In the genomic region with DNA sequence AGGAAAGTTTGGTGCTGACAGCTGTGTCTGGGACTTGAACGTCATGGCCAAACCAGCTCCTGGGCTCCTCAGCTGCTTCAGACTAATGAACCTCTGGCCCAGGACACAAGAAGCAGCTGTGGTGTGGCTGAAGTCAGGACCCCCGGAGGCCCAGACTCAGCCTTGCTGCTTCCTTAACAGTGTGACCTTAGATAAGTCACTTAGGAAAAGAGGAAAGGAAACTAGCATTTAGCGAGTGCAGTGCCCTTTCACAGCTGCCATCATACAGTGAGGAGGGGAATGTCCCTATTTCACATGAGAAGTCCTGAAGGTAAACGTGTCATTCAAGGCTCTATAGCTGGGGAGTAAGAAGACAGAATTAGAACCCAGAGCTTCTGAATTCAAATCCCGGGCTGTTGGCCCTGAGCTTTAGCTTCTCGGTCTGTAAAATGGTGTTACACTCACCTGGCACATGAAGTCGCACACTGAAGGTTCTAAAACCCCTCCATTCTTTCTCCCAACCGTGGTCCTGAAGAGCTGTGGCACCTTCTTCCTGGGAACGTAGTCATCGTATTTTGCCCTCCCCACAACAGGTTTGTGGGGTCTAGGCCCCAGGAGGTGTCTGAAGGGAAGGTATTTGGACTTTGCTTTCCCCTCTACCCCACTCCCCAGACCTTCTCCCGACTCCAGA, we compare ENCODE assay signal across 9 cellular contexts. TPM values are rescaled to one million over a fixed set of nuclear protein-coding genes. Genes with fewer than 3 reads are reported as not detected.
DNase-seq lines count a peak whose midpoint lies in the region; ATAC-seq and TF ChIP-seq lines count a peak whose summit lies in the region.
"Had no signal": no experiment of that assay in that cellular context is flagged by ENCODE, and none has a peak within 500 bp of the region (broad histone marks: within the 10 kb centered on the region; RNA-seq: fewer than 3 reads in every experiment).

No MANE protein-coding gene starts in this region.

- H3K36me3 Mint-ChIP-seq in activated naive CD4-positive, alpha-beta T cell treated with anti-CD3 and anti-CD28 coated beads for 36 hours (ENCODE audit: low read depth) = no peaks in the 10 kb centered on the region
- H3K36me3 Mint-ChIP-seq in activated naive CD4-positive, alpha-beta T cell treated with anti-CD3 and anti-CD28 coated beads, Interleukin-2, amount 10 ng/mL, durations not matched to agents 7 days and 5 days = no peaks in the 10 kb centered on the region
- H3K36me3 Mint-ChIP-seq in activated T-helper 17 cell treated with anti-CD3 and anti-CD28 coated beads, Interleukin-2, amount 50 U/mL, for 72 hours (ENCODE audit: low read depth) = no peaks in the 10 kb centered on the region
- H3K36me3 Mint-ChIP-seq in type B pancreatic cell = no peaks in the 10 kb centered on the region

- DNase-seq in activated naive CD4-positive, alpha-beta T cell treated with anti-CD3 and anti-CD28 coated beads for 36 hours = peak; percentile 34
- no peak for DNase-seq in activated naive CD4-positive, alpha-beta T cell treated with anti-CD3 and anti-CD28 coated beads, Interleukin-2, amount 10 ng/mL, durations not matched to agents 7 days and 5 days
- no peak for DNase-seq in mucosa of descending colon
- no peak for DNase-seq in type B pancreatic cell (ENCODE audit: extremely low spot score, unreplicated experiment)
- DNase-seq in hippocampal formation (lab: John Stamatoyannopoulos, UW) = no peak
- no peak for DNase-seq in activated CD4-positive, CD25-positive, alpha-beta regulatory T cell (lab: John Stamatoyannopoulos, UW)
- DNase-seq: AML-193 had no signal

- intact Hi-C loops in activated naive CD4-positive, alpha-beta T cell treated with anti-CD3 and anti-CD28 coated beads for 36 hours (cut with micrococcal nuclease) = loop anchor here (1.0 to 10.0 kb wide), 2 partner anchors 15 to 55 kb away; a partner anchor contains a TSS
- intact Hi-C loops in mucosa of descending colon (cut with DNase I, micrococcal nuclease) = no loop called here

- no peak overlapping the region for H3K4me3 Mint-ChIP-seq in activated naive CD4-positive, alpha-beta T cell treated with anti-CD3 and anti-CD28 coated beads for 36 hours
- no peak overlapping the region for H3K4me3 Mint-ChIP-seq in activated naive CD4-positive, alpha-beta T cell treated with anti-CD3 and anti-CD28 coated beads, Interleukin-2, amount 10 ng/mL, durations not matched to agents 7 days and 5 days
- peak overlapping the region; percentile 55 for H3K4me3 Mint-ChIP-seq in activated T-helper 17 cell treated with anti-CD3 and anti-CD28 coated beads, Interleukin-2, amount 50 U/mL, for 72 hours
- H3K4me3 Mint-ChIP-seq in type B pancreatic cell = peak overlapping the region; percentile 77

- peak; percentile 54 for ATAC-seq in activated T-helper 17 cell treated with anti-CD3 and anti-CD28 coated beads, Interleukin-2, amount 50 U/mL, for 72 hours (replicated peaks)
- ATAC-seq in mucosa of descending colon (peak; percentile 17), GM18502 (IDR thresholded peaks at IDR 0.05; ENCODE audit: poor library complexity, unreplicated experiment) (no peak)

- no peak for TF ChIP-seq CTCF in mucosa of descending colon (IDR thresholded peaks at IDR 0.05)
- no peak for TF ChIP-seq CTCF in type B pancreatic cell (conservative IDR thresholded peaks at IDR 0.05)

- H3K4me1 Mint-ChIP-seq in activated naive CD4-positive, alpha-beta T cell treated with anti-CD3 and anti-CD28 coated beads for 36 hours (ENCODE audit: low read depth) = peaks cover 11% of the 10 kb centered on the region
- peaks cover 12% of the 10 kb centered on the region for H3K4me1 Mint-ChIP-seq in activated naive CD4-positive, alpha-beta T cell treated with anti-CD3 and anti-CD28 coated beads, Interleukin-2, amount 10 ng/mL, durations not matched to agents 7 days and 5 days
- no peaks in the 10 kb centered on the region for H3K4me1 Mint-ChIP-seq in activated T-helper 17 cell treated with anti-CD3 and anti-CD28 coated beads, Interleukin-2, amount 50 U/mL, for 72 hours
- H3K4me1 Mint-ChIP-seq in type B pancreatic cell (ENCODE audit: unreplicated experiment) = peaks cover 12% of the 10 kb centered on the region

- no peaks in the 10 kb centered on the region for H3K36me3 ChIP-seq in mucosa of descending colon (ENCODE audit: low read depth)

- no peaks in the 10 kb centered on the region for H3K9me3 Mint-ChIP-seq in activated naive CD4-positive, alpha-beta T cell treated with anti-CD3 and anti-CD28 coated beads for 36 hours
- H3K9me3 Mint-ChIP-seq in activated naive CD4-positive, alpha-beta T cell treated with anti-CD3 and anti-CD28 coated beads, Interleukin-2, amount 10 ng/mL, durations not matched to agents 7 days and 5 days = no peaks in the 10 kb centered on the region
- no peaks in the 10 kb centered on the region for H3K9me3 Mint-ChIP-seq in activated T-helper 17 cell treated with anti-CD3 and anti-CD28 coated beads, Interleukin-2, amount 50 U/mL, for 72 hours
- no peaks in the 10 kb centered on the region for H3K9me3 Mint-ChIP-seq in type B pancreatic cell

- H3K4me1 ChIP-seq in mucosa of descending colon (ENCODE audit: low read depth) = peaks cover 16% of the 10 kb centered on the region

- CTCF ChIA-PET in activated naive CD4-positive, alpha-beta T cell treated with anti-CD3 and anti-CD28 coated beads for 36 hours (lab: Charles Lee) = interaction anchor here (0.8 to 2.4 kb wide), 10 partner anchors 13 to 182 kb away, joined by 3 to 11 read pairs (median 4); a partner anchor contains a TSS
- CTCF ChIA-PET in activated naive CD4-positive, alpha-beta T cell treated with anti-CD3 and anti-CD28 coated beads, Interleukin-2, amount 10 ng/mL, durations not matched to agents 7 days and 5 days (lab: Charles Lee) = interaction anchor here (1.0 to 5.3 kb wide), 3 partner anchors 10 to 182 kb away, joined by 3 to 77 read pairs (median 3); a partner anchor contains a TSS

- H3K27ac Mint-ChIP-seq in activated naive CD4-positive, alpha-beta T cell treated with anti-CD3 and anti-CD28 coated beads for 36 hours = no peak overlapping the region
- H3K27ac Mint-ChIP-seq in activated naive CD4-positive, alpha-beta T cell treated with anti-CD3 and anti-CD28 coated beads, Interleukin-2, amount 10 ng/mL, durations not matched to agents 7 days and 5 days = no peak overlapping the region
- H3K27ac Mint-ChIP-seq in activated T-helper 17 cell treated with anti-CD3 and anti-CD28 coated beads, Interleukin-2, amount 50 U/mL, for 72 hours = no peak overlapping the region
- no peak overlapping the region for H3K27ac Mint-ChIP-seq in type B pancreatic cell

- H3K4me3 ChIP-seq in mucosa of descending colon = no peak overlapping the region

- H3K27me3 Mint-ChIP-seq in activated naive CD4-positive, alpha-beta T cell treated with anti-CD3 and anti-CD28 coated beads for 36 hours (ENCODE audit: low read depth) = peaks cover 51% of the 10 kb centered on the region
- peaks cover 92% of the 10 kb centered on the region for H3K27me3 Mint-ChIP-seq in activated naive CD4-positive, alpha-beta T cell treated with anti-CD3 and anti-CD28 coated beads, Interleukin-2, amount 10 ng/mL, durations not matched to agents 7 days and 5 days
- H3K27me3 Mint-ChIP-seq in activated T-helper 17 cell treated with anti-CD3 and anti-CD28 coated beads, Interleukin-2, amount 50 U/mL, for 72 hours = peaks cover 53% of the 10 kb centered on the region
- peaks cover 59% of the 10 kb centered on the region for H3K27me3 Mint-ChIP-seq in type B pancreatic cell

- H3K9me3 ChIP-seq in mucosa of descending colon = no peaks in the 10 kb centered on the region

RNA-seq across cellular contexts. Expression of a gene that starts 0.9 kb away (rescaled TPM):
- not detected for total RNA-seq in activated naive CD4-positive, alpha-beta T cell treated with anti-CD3 and anti-CD28 coated beads for 36 hours
- total RNA-seq in activated T-helper 17 cell treated with anti-CD3 and anti-CD28 coated beads, Interleukin-2, amount 50 U/mL, for 72 hours = not detected
- total RNA-seq in mucosa of descending colon (10 to 100 TPM in 2 of 3 donors, 1 to 10 TPM in 1; 5.7 to 17.2 (median 10.3) TPM), type B pancreatic cell (ENCODE audit: low replicate concordance) (1.5 and 8.3 TPM in 2 replicates)

RNA-seq across cellular contexts. Expression of a gene that starts 13.1 kb away (rescaled TPM):
- 10 to 100 TPM; 57.5 to 58.2 TPM for total RNA-seq in activated naive CD4-positive, alpha-beta T cell treated with anti-CD3 and anti-CD28 coated beads for 36 hours
- 10 to 100 TPM; 39.3 to 47.5 TPM for total RNA-seq in activated T-helper 17 cell treated with anti-CD3 and anti-CD28 coated beads, Interleukin-2, amount 50 U/mL, for 72 hours
- total RNA-seq in mucosa of descending colon (10 to 100 TPM; 45.6 to 85.6 (median 83.3) TPM), type B pancreatic cell (ENCODE audit: low replicate concordance) (86.9 and 103 TPM in 2 replicates)

RNA-seq across cellular contexts. Expression of a gene that starts 15.3 kb away (rescaled TPM):
- 10 to 100 TPM; 31.9 to 34.0 TPM for total RNA-seq in activated naive CD4-positive, alpha-beta T cell treated with anti-CD3 and anti-CD28 coated beads for 36 hours
- 10 to 100 TPM; 35.3 to 69.1 TPM for total RNA-seq in activated T-helper 17 cell treated with anti-CD3 and anti-CD28 coated beads, Interleukin-2, amount 50 U/mL, for 72 hours
- total RNA-seq in mucosa of descending colon (10 to 100 TPM; 23.8 to 53.7 (median 31.7) TPM), type B pancreatic cell (ENCODE audit: low replicate concordance) (30.6 and 37.6 TPM in 2 replicates)

RNA-seq across cellular contexts. Expression of a gene that starts 20.3 kb away (rescaled TPM):
- total RNA-seq in activated naive CD4-positive, alpha-beta T cell treated with anti-CD3 and anti-CD28 coated beads for 36 hours = under 1 TPM; 0.17 to 0.41 TPM
- total RNA-seq in activated T-helper 17 cell treated with anti-CD3 and anti-CD28 coated beads, Interleukin-2, amount 50 U/mL, for 72 hours = 1 to 10 TPM in 1 of 2 donors, under 1 TPM in 1; 0.41 to 1.5 TPM
- total RNA-seq in mucosa of descending colon = 10 to 100 TPM; 17.5 to 55.8 (median 32.4) TPM
- 2.7 and 4.2 TPM in 2 replicates for total RNA-seq in type B pancreatic cell (ENCODE audit: low replicate concordance)

RNA-seq across cellular contexts. Expression of a gene that starts 38.4 kb away (rescaled TPM):
- 10 to 100 TPM; 23.7 to 24.4 TPM for total RNA-seq in activated naive CD4-positive, alpha-beta T cell treated with anti-CD3 and anti-CD28 coated beads for 36 hours
- total RNA-seq in activated T-helper 17 cell treated with anti-CD3 and anti-CD28 coated beads, Interleukin-2, amount 50 U/mL, for 72 hours = 10 to 100 TPM; 18.6 to 31.2 TPM
- 100 to 1,000 TPM in 2 of 3 donors, 10 to 100 TPM in 1; 92.7 to 151 (median 148) TPM for total RNA-seq in mucosa of descending colon
- total RNA-seq in type B pancreatic cell (ENCODE audit: low replicate concordance) = 82.2 and 93.9 TPM in 2 replicates

Comparison
In these comparisons a context has a peak if more than half of its experiments do, and no peak if none do; other contexts are left out.
1. H3K4me3 Mint-ChIP-seq: peak in activated T-helper 17 cell treated with anti-CD3 and anti-CD28 coated beads, Interleukin-2, amount 50 U/mL, for 72 hours (single experiment) and type B pancreatic cell (single experiment); none in activated naive CD4-positive, alpha-beta T cell treated with anti-CD3 and anti-CD28 coated beads for 36 hours (single experiment) and activated naive CD4-positive, alpha-beta T cell treated with anti-CD3 and anti-CD28 coated beads, Interleukin-2, amount 10 ng/mL, durations not matched to agents 7 days and 5 days (single experiment).